11 cellular contexts compared by ENCODE assay signal in the genomic region with DNA sequence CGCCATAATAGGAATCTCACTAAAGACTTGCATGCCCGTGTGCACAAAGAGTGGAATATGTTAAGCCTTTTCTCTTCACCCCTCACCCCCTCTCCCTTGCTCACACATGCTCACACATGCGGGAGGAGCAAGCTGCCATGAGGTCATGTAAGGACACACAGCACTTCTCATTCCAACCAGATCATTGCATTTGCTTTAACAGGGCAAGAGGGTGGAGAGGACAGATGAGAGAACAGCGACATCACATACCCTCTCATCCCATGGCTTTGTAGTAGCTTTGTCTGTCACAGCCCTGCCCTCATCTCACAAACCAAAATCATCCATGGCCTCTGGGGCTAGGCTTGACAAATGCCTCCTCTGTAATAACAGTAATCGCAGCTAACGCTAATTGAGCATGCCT.
DNase-seq lines count a peak whose midpoint lies in the region; ATAC-seq and TF ChIP-seq lines count a peak whose summit lies in the region.
"Had no signal": no experiment of that assay in that cellular context is flagged by ENCODE, and none has a peak within 500 bp of the region (broad histone marks: within the 10 kb centered on the region; RNA-seq: fewer than 3 reads in every experiment).

No MANE protein-coding gene starts in this region.

- no peak for TF ChIP-seq CTCF in nephron (IDR thresholded peaks at IDR 0.05; ENCODE audit: unreplicated experiment in 3 of 3)

- peaks cover 41% of the 10 kb centered on the region for H3K4me1 Mint-ChIP-seq in nephron
- H3K4me1 Mint-ChIP-seq: activated naive CD8-positive, alpha-beta T cell treated with anti-CD3 and anti-CD28 coated beads, Interleukin-2, amount 10 ng/mL, durations not matched to agents 7 days and 5 days had no signal

- H3K36me3 Mint-ChIP-seq in nephron (ENCODE audit: low read depth), result no peaks in the 10 kb centered on the region
- H3K36me3 Mint-ChIP-seq: activated naive CD8-positive, alpha-beta T cell treated with anti-CD3 and anti-CD28 coated beads, Interleukin-2, amount 10 ng/mL, durations not matched to agents 7 days and 5 days had no signal

- peak overlapping the region in 1 of 3 experiments; percentile 28 for H3K4me3 Mint-ChIP-seq in nephron
- H3K4me3 Mint-ChIP-seq: activated naive CD8-positive, alpha-beta T cell treated with anti-CD3 and anti-CD28 coated beads, Interleukin-2, amount 10 ng/mL, durations not matched to agents 7 days and 5 days had no signal

- no peak for ATAC-seq in GM19467 (IDR thresholded peaks at IDR 0.05; ENCODE audit: unreplicated experiment)
- no peak for ATAC-seq in HG03135 (IDR thresholded peaks at IDR 0.05; ENCODE audit: unreplicated experiment)

- no peaks in the 10 kb centered on the region for H3K27me3 Mint-ChIP-seq in nephron (ENCODE audit: low read depth)

- peak overlapping the region in 2 of 3 experiments; percentile 63 to 76 for H3K27ac Mint-ChIP-seq in nephron
- H3K27ac Mint-ChIP-seq: activated naive CD8-positive, alpha-beta T cell treated with anti-CD3 and anti-CD28 coated beads, Interleukin-2, amount 10 ng/mL, durations not matched to agents 7 days and 5 days had no signal

- DNase-seq in DMS53 (lab: John Stamatoyannopoulos, UW) (peak; percentile 26), DMS53 treated with DMSO at 0.1 percent for 48 hours (lab: John Stamatoyannopoulos, UW; ENCODE audit: unreplicated experiment) (no peak), NCI-H1694 (lab: John Stamatoyannopoulos, UW) (peak; percentile 85), cerebellum (ENCODE audit: low spot score) (peak; percentile 34), LoVo (ENCODE audit: low spot score) (no peak)
- DNase-seq: activated naive CD8-positive, alpha-beta T cell treated with anti-CD3 and anti-CD28 coated beads, Interleukin-2, amount 10 ng/mL, durations not matched to agents 7 days and 5 days; Karpas-422; T1000 had no signal

- no peaks in the 10 kb centered on the region for H3K9me3 Mint-ChIP-seq in nephron
- H3K9me3 Mint-ChIP-seq: activated naive CD8-positive, alpha-beta T cell treated with anti-CD3 and anti-CD28 coated beads, Interleukin-2, amount 10 ng/mL, durations not matched to agents 7 days and 5 days had no signal

Comparison
In these comparisons a context has a peak if more than half of its experiments do, and no peak if none do; other contexts are left out.
1. DNase-seq: peak in DMS53 (single experiment), NCI-H1694 (single experiment) and cerebellum (single experiment); none in DMS53 treated with DMSO at 0.1 percent for 48 hours (single experiment) and LoVo (single experiment).